Comparison of ENCODE assay signal across 28 cellular contexts in the genomic region with DNA sequence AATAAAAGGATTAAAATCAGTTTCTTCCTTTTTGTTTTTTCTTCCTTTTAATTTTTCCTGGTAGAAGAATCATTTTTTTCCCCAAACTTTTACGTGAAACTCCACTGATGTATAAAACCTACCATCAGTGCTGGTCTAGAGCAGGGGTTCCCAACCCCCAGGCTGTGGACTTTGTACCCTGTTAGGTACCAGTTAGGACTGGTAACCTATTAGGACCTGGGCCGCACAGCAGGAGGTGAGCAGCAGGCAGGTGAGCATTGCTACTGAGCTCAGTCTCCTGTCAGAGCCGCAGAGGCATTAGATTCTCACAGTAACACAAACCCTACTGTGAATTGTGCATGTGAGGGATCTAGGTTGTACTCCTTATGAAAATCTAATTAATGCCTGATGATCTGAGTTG. TPM values are rescaled to one million over a fixed set of nuclear protein-coding genes. Genes with fewer than 3 reads are reported as not detected.
"Had no signal": no experiment of that assay in that cellular context is flagged by ENCODE, and none has a peak within 500 bp of the region (broad histone marks: within the 10 kb centered on the region; RNA-seq: fewer than 3 reads in every experiment).

No MANE protein-coding gene starts in this region.

- H3K27me3 Mint-ChIP-seq: activated naive CD4-positive, alpha-beta T cell treated with anti-CD3 and anti-CD28 coated beads, Interleukin-2, amount 50 U/mL, for 24 hours; dendritic cell treated with granulocyte-macrophage colony-stimulating factor and Interleukin-4, amounts not matched to agents 40 ng/mL and 50 ng/mL, for 4 days had no signal

- ATAC-seq: left lung, psoas muscle, right cardiac atrium had no signal

- H3K27me3 ChIP-seq: adrenal gland, left lung, neural progenitor cell, tibial artery had no signal

- H3K4me3 Mint-ChIP-seq: activated CD4-positive, alpha-beta T cell treated with anti-CD3 and anti-CD28 coated beads for 36 hours; activated naive CD4-positive, alpha-beta T cell treated with anti-CD3 and anti-CD28 coated beads, Interleukin-2, amount 50 U/mL, for 24 hours; dendritic cell treated with granulocyte-macrophage colony-stimulating factor and Interleukin-4, amounts not matched to agents 40 ng/mL and 50 ng/mL, for 4 days; naive B cell; neural progenitor cell; T-helper 2 cell treated with Interferon-gamma antibody and Interleukin-4, amounts not matched to agents 5 μg/mL and 100 μg/mL, for 36 hours had no signal

- H3K4me1 Mint-ChIP-seq: neural progenitor cell had no signal

- FAIRE-seq: astrocyte, bronchial epithelial cell, TTC549 had no signal

- H3K9me3 Mint-ChIP-seq: activated naive CD4-positive, alpha-beta T cell treated with anti-CD3 and anti-CD28 coated beads, Interleukin-2, amount 50 U/mL, for 24 hours; dendritic cell treated with granulocyte-macrophage colony-stimulating factor and Interleukin-4, amounts not matched to agents 40 ng/mL and 50 ng/mL, for 4 days; neural progenitor cell; T-helper 2 cell treated with Interferon-gamma antibody and Interleukin-4, amounts not matched to agents 5 μg/mL and 100 μg/mL, for 36 hours had no signal

- H3K4me3 ChIP-seq: adrenal gland, left lung, neural progenitor cell, psoas muscle, tibial artery had no signal

- H3K36me3 Mint-ChIP-seq: activated naive CD4-positive, alpha-beta T cell treated with anti-CD3 and anti-CD28 coated beads, Interleukin-2, amount 50 U/mL, for 24 hours; naive B cell; neural progenitor cell had no signal

- H3K27ac ChIP-seq: adrenal gland, left lung, neural progenitor cell, psoas muscle, tibial artery had no signal

- DNase-seq: activated CD4-positive, alpha-beta T cell treated with anti-CD3 and anti-CD28 coated beads for 36 hours; activated CD4-positive, alpha-beta T cell treated with anti-CD3 and anti-CD28 coated beads, Interleukin-2, amount 50 U/mL, for 48 hours; activated gamma-delta T cell; adrenal gland; effector memory CD4-positive, alpha-beta T cell; foreskin fibroblast; hippocampal formation; islet precursor cell; left lung; mammary epithelial cell; naive B cell; psoas muscle; right cardiac atrium; stimulated activated CD4-positive, alpha-beta T cell treated with anti-CD3 and anti-CD28 coated beads, Interleukin-2, amount 100 ng/mL, for 24 hours; stimulated activated naive CD4-positive, alpha-beta T cell treated with Interleukin-2 at 50 U/mL for 16 hours; substantia nigra; tibial artery had no signal

- H3K4me1 ChIP-seq: adrenal gland, neural progenitor cell, psoas muscle, tibial artery had no signal

- H3K36me3 ChIP-seq: adrenal gland, left lung, neural progenitor cell, tibial artery had no signal

- H3K27ac Mint-ChIP-seq: activated CD4-positive, alpha-beta T cell treated with anti-CD3 and anti-CD28 coated beads for 36 hours; activated naive CD4-positive, alpha-beta T cell treated with anti-CD3 and anti-CD28 coated beads, Interleukin-2, amount 50 U/mL, for 24 hours; dendritic cell treated with granulocyte-macrophage colony-stimulating factor and Interleukin-4, amounts not matched to agents 40 ng/mL and 50 ng/mL, for 4 days; neural progenitor cell; T-helper 2 cell treated with Interferon-gamma antibody and Interleukin-4, amounts not matched to agents 5 μg/mL and 100 μg/mL, for 36 hours had no signal

- H3K9me3 ChIP-seq: adrenal gland, left lung, psoas muscle, tibial artery had no signal

RNA-seq across cellular contexts. Expression of a gene that starts 10.1 kb away (rescaled TPM):
- total RNA-seq: cerebellum, osteocyte, psoas muscle, skeletal muscle tissue, urinary bladder had no signal
- polyA plus RNA-seq: psoas muscle had no signal
